Comparison of ENCODE assay signal across 10 cellular contexts in the genomic region with DNA sequence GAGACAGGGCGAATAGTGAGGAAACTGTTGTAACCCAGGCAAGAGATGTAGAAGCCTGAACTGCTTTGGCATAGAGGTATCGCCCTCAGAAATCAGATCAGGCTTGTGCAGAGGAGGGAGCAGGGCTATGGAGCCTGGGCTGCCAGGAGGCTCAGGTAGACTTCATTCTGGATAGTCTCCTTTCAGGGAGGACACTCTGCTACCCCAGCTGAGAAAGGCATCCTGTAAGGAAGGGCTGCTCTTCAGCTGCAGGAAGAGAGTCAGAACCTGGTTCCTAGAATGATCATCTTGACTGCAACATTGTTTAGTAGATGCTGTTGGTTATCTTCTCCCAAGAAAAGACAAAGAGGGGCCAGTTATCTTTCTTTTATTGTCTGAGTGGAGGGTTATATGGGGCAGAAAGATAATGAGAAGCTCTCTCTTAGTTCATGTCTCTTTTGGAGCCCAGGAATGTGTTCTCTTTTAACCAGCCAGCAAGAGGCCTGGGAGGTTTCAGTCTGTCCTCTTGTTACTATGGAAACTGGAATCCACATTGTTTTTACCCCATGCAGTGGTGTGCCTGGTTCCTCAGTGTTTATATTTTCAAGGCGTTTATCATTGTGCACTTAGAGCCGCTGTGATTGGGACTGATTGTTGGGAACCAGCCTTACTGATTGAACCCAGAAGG.
A peak's percentile ranks its signal among the peaks of the same experiment; 100 is the strongest.
DNase-seq lines count a peak whose midpoint lies in the region; ATAC-seq, FAIRE-seq and TF ChIP-seq lines count a peak whose summit lies in the region.
"Had no signal": no experiment of that assay in that cellular context is flagged by ENCODE, and none has a peak within 500 bp of the region (broad histone marks: within the 10 kb centered on the region; RNA-seq: fewer than 3 reads in every experiment).

No MANE protein-coding gene starts in this region.

- H2AK5ac ChIP-seq in H1 (ENCODE audit: low read depth, low read length), result peak overlapping the region; percentile 78

- CTCF ChIA-PET in Caco-2 (lab: Charles Lee) (interaction anchor here (1.3 kb wide), 1 partner anchor 122 kb away, joined by 3 read pairs; no protein-coding TSS in a partner anchor), H1 (lab: Charles Lee; ENCODE audit: partially characterized antibody) (interaction anchor here (0.9 to 3.3 kb wide), 5 partner anchors 8 to 143 kb away, joined by 3 to 14 read pairs (median 3); a partner anchor contains a TSS)

- H3K23me2 ChIP-seq in H1 (ENCODE audit: low read depth, low read length), result no peaks in the 10 kb centered on the region

- H3K27me3 ChIP-seq in Caco-2 (replicated peaks; ENCODE audit: control insufficient read depth, insufficient read depth, low read length), result no peaks in the 10 kb centered on the region
- H3K27me3 ChIP-seq in H1 (replicated peaks in 1 of 4; ENCODE audit: control insufficient read depth in 3 of 4, extremely low read depth in 1 of 4, insufficient read depth in 3 of 4, low read length in 3 of 4), result no peaks in the 10 kb centered on the region

- H3K9me3 ChIP-seq in Caco-2 (no peaks in the 10 kb centered on the region), H1 (ENCODE audit: insufficient read depth in 2 of 2, low read depth in 1 of 2, low read length in 1 of 2) (no peaks in the 10 kb centered on the region)

- no peaks in the 10 kb centered on the region for H3K36me3 ChIP-seq in Caco-2 (ENCODE audit: control insufficient read depth, insufficient read depth, low read length)
- H3K36me3 ChIP-seq in H1 (ENCODE audit: control insufficient read depth in 2 of 4, insufficient read depth in 4 of 4, low read length in 3 of 4), result no peaks in the 10 kb centered on the region

- FAIRE-seq in H1 (lab: Jason Lieb, UNC), result peak; percentile 75
- FAIRE-seq: GM12891 had no signal

- no peaks in the 10 kb centered on the region for H4K20me1 ChIP-seq in H1 (replicated peaks in 1 of 2; ENCODE audit: control insufficient read depth in 1 of 2, insufficient read depth in 2 of 2, low read length in 2 of 2)

- H3K79me1 ChIP-seq in H1 (ENCODE audit: low read depth, low read length), result no peaks in the 10 kb centered on the region

- WGBS in H1 (ENCODE audit: extremely low coverage in 1 of 2, insufficient coverage in 1 of 2, insufficient read length in 1 of 2, insufficient replicate concordance in 2 of 2, low coverage in 1 of 2, low lambda C conversion rate in 2 of 2, missing lambda C conversion rate in 1 of 2), 2 experiments, result 69% methylated on average over 4 of the region's 4 CpGs; no CpG with 5 or more reads in 1 of the 2 experiments

- H3K79me2 ChIP-seq in H1 (ENCODE audit: control insufficient read depth in 1 of 2, insufficient read depth in 2 of 2, low read length in 2 of 2), result no peaks in the 10 kb centered on the region

- TF ChIP-seq RAD21 in H1 (IDR thresholded peaks at IDR 0.05 in 1 of 2, conservative IDR thresholded peaks at IDR 0.05 in 1 of 2; ENCODE audit: low read depth in 2 of 2, low read length in 2 of 2), result no peak

- TF ChIP-seq POLR2A in H1 (IDR thresholded peaks at IDR 0.05; ENCODE audit: control extremely low read depth in 1 of 2, low read depth in 2 of 2, low read length in 2 of 2), result no peak

- H2BK5ac ChIP-seq in H1 (ENCODE audit: low read depth, low read length), result peak overlapping the region; percentile 18; the same call in 1 of the 2 replicates

- no peak overlapping the region for H3K4ac ChIP-seq in H1 (replicated peaks; ENCODE audit: insufficient read length, low read depth, low read length)

- POLR2A ChIA-PET in Caco-2 (lab: Charles Lee), result no interaction called here
- POLR2A ChIA-PET in H1 (lab: Charles Lee; ENCODE audit: partially characterized antibody), result interaction anchor here (1.2 kb wide), 1 partner anchor 16 kb away, joined by 5 read pairs; no protein-coding TSS in a partner anchor
- POLR2A ChIA-PET in naive thymus-derived CD8-positive, alpha-beta T cell (lab: Charles Lee), result interaction anchor here (1.7 to 13.0 kb wide), 5 partner anchors 8 to 96 kb away, joined by 5 to 139 read pairs (median 7); a partner anchor contains a TSS

- no peak overlapping the region for H4K91ac ChIP-seq in H1 (replicated peaks; ENCODE audit: insufficient read length, low read length)

- H3K4me1 ChIP-seq in Caco-2 (no peaks in the 10 kb centered on the region), H1 (replicated peaks in 1 of 4; ENCODE audit: control insufficient read depth in 3 of 4, insufficient read depth in 4 of 4, low read length in 3 of 4) (peaks cover 0 to 3% (median 2%) of the 10 kb centered on the region in 4 experiments; a peak in 4 of 7 replicates)

- no peaks in the 10 kb centered on the region for H3K27me3 Mint-ChIP-seq in Caco-2 (ENCODE audit: insufficient read depth, unreplicated experiment)
- no peaks in the 10 kb centered on the region for H3K27me3 Mint-ChIP-seq in naive thymus-derived CD8-positive, alpha-beta T cell

- H3K23ac ChIP-seq in H1 (ENCODE audit: insufficient read length), result no peak overlapping the region

- peaks cover 6% of the 10 kb centered on the region for H3K4me1 Mint-ChIP-seq in Caco-2 (ENCODE audit: low read depth, unreplicated experiment)
- peaks cover 62 to 99% (median 97%) of the 10 kb centered on the region in 4 donors for H3K4me1 Mint-ChIP-seq in naive thymus-derived CD8-positive, alpha-beta T cell

- no peak overlapping the region for H4K8ac ChIP-seq in H1 (ENCODE audit: extremely low read depth, insufficient read depth, low read length)

- H3K27ac Mint-ChIP-seq in Caco-2 (ENCODE audit: unreplicated experiment), result peak overlapping the region; percentile 48
- H3K27ac Mint-ChIP-seq in naive thymus-derived CD8-positive, alpha-beta T cell, result peak overlapping the region; percentile 77 to 99 (median 95)

- no peak overlapping the region for H3K4me3 Mint-ChIP-seq in Caco-2 (ENCODE audit: unreplicated experiment)
- peak overlapping the region; percentile 20 to 80 (median 66) for H3K4me3 Mint-ChIP-seq in naive thymus-derived CD8-positive, alpha-beta T cell

- no peak overlapping the region for H3K14ac ChIP-seq in H1 (ENCODE audit: insufficient read length)

- H2BK12ac ChIP-seq in H1 (ENCODE audit: low read depth, low read length), result peak overlapping the region; percentile 44; the same call in 1 of the 2 replicates

- no peak overlapping the region for H4K5ac ChIP-seq in H1 (ENCODE audit: insufficient read length, low read depth, low read length)

- TF ChIP-seq CTCF in Caco-2 (IDR thresholded peaks at IDR 0.05; ENCODE audit: insufficient read depth in 1 of 2, low read depth in 1 of 2, low read length in 1 of 2, severe bottlenecking in 1 of 2, unreplicated experiment in 1 of 2), result no peak
- TF ChIP-seq CTCF in H1 (IDR thresholded peaks at IDR 0.05; ENCODE audit: control extremely low read depth in 1 of 3, insufficient read depth in 1 of 3, low read depth in 1 of 3, low read length in 3 of 3), result no peak

- no peak overlapping the region for H2BK15ac ChIP-seq in H1 (ENCODE audit: low read length)

- no peak for DNase-seq in Caco-2
- DNase-seq in NCI-H2227 (lab: John Stamatoyannopoulos, UW; ENCODE audit: unreplicated experiment), result peak; percentile 82
- DNase-seq in H1 (ENCODE audit: low read depth in 1 of 2, low spot score in 2 of 2), result no peak
- peak in 3 of 10 donors; percentile 15 to 55 (median 47) for DNase-seq in naive thymus-derived CD8-positive, alpha-beta T cell
- DNase-seq in SKM-1 (lab: John Stamatoyannopoulos, UW; ENCODE audit: unreplicated experiment), result no peak
- no peak for DNase-seq in NCI-H1436 (lab: John Stamatoyannopoulos, UW)
- no peak for DNase-seq in foreskin melanocyte
- DNase-seq: left colon had no signal

- H2AFZ ChIP-seq in H1 (ENCODE audit: low read length), result no peak overlapping the region

- H3K27ac ChIP-seq in H1 (ENCODE audit: low read depth, low read length), result peak overlapping the region; percentile 35; the same call in 1 of the 2 replicates

- H2BK120ac ChIP-seq in H1 (replicated peaks; ENCODE audit: low read depth, low read length), result no peak overlapping the region

- no peak overlapping the region for H2BK20ac ChIP-seq in H1 (ENCODE audit: low read length)

- intact Hi-C loops in Caco-2 (cut with micrococcal nuclease; ENCODE audit: unreplicated experiment), result loop anchor here (10.0 kb wide), 1 partner anchor 124 kb away; no protein-coding TSS in a partner anchor

- H3K4me2 ChIP-seq in H1 (ENCODE audit: insufficient read depth in 1 of 2, low read depth in 2 of 2, low read length in 2 of 2), result no peak overlapping the region; a peak in 2 of 4 replicates

- H3K56ac ChIP-seq in H1 (replicated peaks; ENCODE audit: insufficient read length, low read depth, low read length), result no peak overlapping the region

- no peak for TF ChIP-seq EP300 in H1 (IDR thresholded peaks at IDR 0.05; ENCODE audit: borderline replicate concordance in 1 of 2, low read depth in 2 of 2, low read length in 2 of 2)

- H3K36me3 Mint-ChIP-seq in Caco-2 (ENCODE audit: insufficient read depth, unreplicated experiment), result peaks cover 8% of the 10 kb centered on the region
- H3K36me3 Mint-ChIP-seq in naive thymus-derived CD8-positive, alpha-beta T cell, result peaks cover 0 to 13% (median 9%) of the 10 kb centered on the region in 3 donors

- no peak overlapping the region for H3K9ac ChIP-seq in H1 (replicated peaks in 1 of 4; ENCODE audit: extremely low read depth in 1 of 4, low read depth in 3 of 4, low read length in 3 of 4)

- peak; percentile 14 to 45 for ATAC-seq in naive thymus-derived CD8-positive, alpha-beta T cell
- ATAC-seq in GM21515 (IDR thresholded peaks at IDR 0.05; ENCODE audit: unreplicated experiment), result no peak
- ATAC-seq: left colon had no signal

- H3K9me3 Mint-ChIP-seq in Caco-2 (ENCODE audit: unreplicated experiment), result no peaks in the 10 kb centered on the region
- H3K9me3 Mint-ChIP-seq in naive thymus-derived CD8-positive, alpha-beta T cell, result peaks cover 0 to 3% (median 0%) of the 10 kb centered on the region in 9 donors

- H3K4me3 ChIP-seq in Caco-2 (ENCODE audit: low read depth, low read length) (no peak overlapping the region), H1 (ENCODE audit: extremely low read depth in 1 of 4, insufficient read depth in 2 of 4, low read depth in 3 of 4, low read length in 4 of 4) (no peak overlapping the region)

- no TSS peak for BruUV-seq in Caco-2 (replicated peaks; lab: Mats Ljungman, UMichigan)

- no peak overlapping the region for H3K18ac ChIP-seq in H1 (ENCODE audit: extremely low read depth, low read length)

TF ChIP-seq in H1, 55 proteins besides CTCF, POLR2A, EP300 and RAD21:
- TF ChIP-seq, protein P1, sequence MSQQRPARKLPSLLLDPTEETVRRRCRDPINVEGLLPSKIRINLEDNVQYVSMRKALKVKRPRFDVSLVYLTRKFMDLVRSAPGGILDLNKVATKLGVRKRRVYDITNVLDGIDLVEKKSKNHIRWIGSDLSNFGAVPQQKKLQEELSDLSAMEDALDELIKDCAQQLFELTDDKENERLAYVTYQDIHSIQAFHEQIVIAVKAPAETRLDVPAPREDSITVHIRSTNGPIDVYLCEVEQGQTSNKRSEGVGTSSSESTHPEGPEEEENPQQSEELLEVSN (IDR thresholded peaks at IDR 0.05), result no peak
- TF ChIP-seq TEAD4 (IDR thresholded peaks at IDR 0.05; ENCODE audit: low read depth, low read length), result peak; percentile 43; the same call in 1 of the 2 replicates
- TF ChIP-seq SIRT6 (IDR thresholded peaks at IDR 0.05; ENCODE audit: low read length), result no peak
